ENCODE assay signal across 33 cellular contexts in the genomic region with DNA sequence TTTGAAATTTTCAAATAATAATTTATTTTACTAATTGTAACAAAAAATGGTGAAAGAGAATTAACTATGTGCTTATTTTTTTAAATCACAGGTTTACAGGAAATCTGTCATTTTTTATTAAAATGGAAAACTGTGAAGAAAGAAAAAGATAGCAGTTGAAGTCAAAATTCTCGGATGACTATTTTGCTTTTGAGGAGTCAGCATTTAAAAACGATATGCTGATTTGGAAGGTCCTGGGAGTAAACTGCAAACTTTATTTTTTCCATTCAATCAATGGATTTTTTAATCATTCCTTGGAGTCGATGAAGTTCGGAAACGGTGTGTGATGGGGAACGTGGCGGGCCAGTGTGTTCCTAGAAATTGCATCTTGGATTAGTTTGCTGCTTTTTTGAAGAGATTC.
DNase-seq lines count a peak whose midpoint lies in the region; ATAC-seq, FAIRE-seq and TF ChIP-seq lines count a peak whose summit lies in the region.
"Had no signal": no experiment of that assay in that cellular context is flagged by ENCODE, and none has a peak within 500 bp of the region (broad histone marks: within the 10 kb centered on the region; RNA-seq: fewer than 3 reads in every experiment).

No MANE protein-coding gene starts in this region.

- no peak for TF ChIP-seq POLR2A in HepG2 (IDR thresholded peaks at IDR 0.05; ENCODE audit: insufficient read depth in 1 of 2, low read depth in 2 of 2, low read length in 2 of 2)
- TF ChIP-seq POLR2A in right lobe of liver (IDR thresholded peaks at IDR 0.05), result no peak
- TF ChIP-seq POLR2A in IMR-90 (IDR thresholded peaks at IDR 0.05; ENCODE audit: low read depth, low read length), result no peak
- no peak for TF ChIP-seq POLR2A in K562 (conservative IDR thresholded peaks at IDR 0.05)
- no peak for TF ChIP-seq POLR2A in H1 (IDR thresholded peaks at IDR 0.05; ENCODE audit: control extremely low read depth in 1 of 2, low read depth in 2 of 2, low read length in 2 of 2)

- H4K5ac ChIP-seq in IMR-90 (ENCODE audit: low read depth, low read length) (no peak overlapping the region), H1 (ENCODE audit: insufficient read length, low read depth, low read length) (no peak overlapping the region)

- H3K36me3 Mint-ChIP-seq in activated T-cell treated with anti-CD3 and anti-CD28 coated beads, Interleukin-2, amount 50 U/mL, for 72 hours (ENCODE audit: insufficient read depth in 2 of 2), result no peaks in the 10 kb centered on the region
- H3K36me3 Mint-ChIP-seq: CD14-positive monocyte; CD4-positive, alpha-beta memory T cell; CD4-positive, CD25-positive, alpha-beta regulatory T cell; CD8-positive, alpha-beta memory T cell; CD8-positive, alpha-beta T cell had no signal

- no peaks in the 10 kb centered on the region for H4K20me1 ChIP-seq in HepG2 (ENCODE audit: insufficient read depth, low read length)
- H4K20me1 ChIP-seq in IMR-90 (ENCODE audit: insufficient read depth, low read length), result no peaks in the 10 kb centered on the region
- H4K20me1 ChIP-seq in K562 (replicated peaks; ENCODE audit: control insufficient read depth, insufficient read depth, low read length), result no peaks in the 10 kb centered on the region
- no peaks in the 10 kb centered on the region for H4K20me1 ChIP-seq in H1 (replicated peaks in 1 of 2; ENCODE audit: control insufficient read depth in 1 of 2, insufficient read depth in 2 of 2, low read length in 2 of 2)
- H4K20me1 ChIP-seq: BLaER1; BLaER1 treated with 17β-estradiol and CSF1 and Interleukin-3, amounts not matched to agents 10 nM and 100 nM had no signal

- no peaks in the 10 kb centered on the region for H3K23me2 ChIP-seq in H1 (ENCODE audit: low read depth, low read length)

- no peak for TF ChIP-seq RAD21 in HepG2 (CRISPR knock-in tag; IDR thresholded peaks at IDR 0.05)
- TF ChIP-seq RAD21 in IMR-90 (IDR thresholded peaks at IDR 0.05; ENCODE audit: low read length), result no peak
- TF ChIP-seq RAD21 in K562 (CRISPR knock-in tag; conservative IDR thresholded peaks at IDR 0.05 in 1 of 2, IDR thresholded peaks at IDR 0.05 in 1 of 2), result no peak
- TF ChIP-seq RAD21 in H1 (IDR thresholded peaks at IDR 0.05 in 1 of 2, conservative IDR thresholded peaks at IDR 0.05 in 1 of 2; ENCODE audit: low read depth in 2 of 2, low read length in 2 of 2), result no peak

- H3K56ac ChIP-seq in IMR-90 (ENCODE audit: extremely low read depth, insufficient read depth, low read length), result no peak overlapping the region
- H3K56ac ChIP-seq in H1 (replicated peaks; ENCODE audit: insufficient read length, low read depth, low read length), result no peak overlapping the region

- H2AFZ ChIP-seq in HepG2 (ENCODE audit: low read length), result no peak overlapping the region
- no peak overlapping the region for H2AFZ ChIP-seq in IMR-90 (replicated peaks; ENCODE audit: low read length, poor library complexity)
- no peak overlapping the region for H2AFZ ChIP-seq in K562 (ENCODE audit: low read depth, low read length)
- H2AFZ ChIP-seq in H1 (ENCODE audit: low read length), result 0 out of 2 replicates have a peak overlapping the region, but pooled peaks have one; percentile 36

- dilution Hi-C loops in IMR-90 (cut with HindIII; ENCODE audit: low sequenced_read_pairs, unreplicated experiment), result no loop called here

- H3K27me3 Mint-ChIP-seq in activated T-cell treated with anti-CD3 and anti-CD28 coated beads, Interleukin-2, amount 50 U/mL, for 72 hours (ENCODE audit: low read depth), result no peaks in the 10 kb centered on the region
- H3K27me3 Mint-ChIP-seq: B cell; CD4-positive, alpha-beta memory T cell; CD4-positive, alpha-beta T cell; CD8-positive, alpha-beta memory T cell had no signal

- H3K4me2 ChIP-seq in HepG2 (ENCODE audit: low read depth, low read length) (no peak overlapping the region), IMR-90 (ENCODE audit: low read depth, low read length) (no peak overlapping the region), K562 (ENCODE audit: insufficient read depth, low read length) (no peak overlapping the region), H1 (ENCODE audit: insufficient read depth in 1 of 2, low read depth in 2 of 2, low read length in 2 of 2) (no peak overlapping the region)
- H3K4me2 ChIP-seq: A549; BLaER1; BLaER1 treated with 17β-estradiol and CSF1 and Interleukin-3, amounts not matched to agents 10 nM and 100 nM had no signal

- no peak for FAIRE-seq in HepG2 (lab: Jason Lieb, UNC)
- FAIRE-seq in K562 (lab: Jason Lieb, UNC), result no peak
- FAIRE-seq in H1 (lab: Jason Lieb, UNC), result no peak
- FAIRE-seq: A204.1, A549 had no signal

- H2BK120ac ChIP-seq in IMR-90 (ENCODE audit: low read depth, low read length) (no peak overlapping the region), H1 (replicated peaks; ENCODE audit: low read depth, low read length) (no peak overlapping the region)

- in situ Hi-C loops in HepG2 (cut with HindIII; ENCODE audit: extremely low pct_ligation_motif_present, low pct_unique_long_range_greater_than_20kb), result no loop called here
- in situ Hi-C loops in IMR-90 (cut with MboI; ENCODE audit: low sequenced_read_pairs), result no loop called here
- in situ Hi-C loops in K562 (cut with MboI), result no loop called here

- H3K4ac ChIP-seq in IMR-90 (ENCODE audit: low read depth, low read length) (no peak overlapping the region), H1 (replicated peaks; ENCODE audit: insufficient read length, low read depth, low read length) (no peak overlapping the region)

- no peak overlapping the region for H2BK15ac ChIP-seq in IMR-90 (ENCODE audit: low read depth, low read length)
- H2BK15ac ChIP-seq in H1 (ENCODE audit: low read length), result no peak overlapping the region

- H4K91ac ChIP-seq in IMR-90 (ENCODE audit: insufficient read depth, low read depth, low read length) (no peak overlapping the region), H1 (replicated peaks; ENCODE audit: insufficient read length, low read length) (no peak overlapping the region)

- no peaks in the 10 kb centered on the region for H3K36me3 ChIP-seq in HepG2 (replicated peaks in 1 of 2; ENCODE audit: control insufficient read depth in 1 of 2, insufficient read depth in 2 of 2, low read length in 2 of 2)
- H3K36me3 ChIP-seq in right lobe of liver, result no peaks in the 10 kb centered on the region
- no peaks in the 10 kb centered on the region for H3K36me3 ChIP-seq in IMR-90 (ENCODE audit: control insufficient read depth, insufficient read depth, low read length)
- H3K36me3 ChIP-seq in K562 (ENCODE audit: control insufficient read depth, insufficient read depth, low read length), result no peaks in the 10 kb centered on the region
- H3K36me3 ChIP-seq in H1 (ENCODE audit: control insufficient read depth in 2 of 4, insufficient read depth in 4 of 4, low read length in 3 of 4), result no peaks in the 10 kb centered on the region
- H3K36me3 ChIP-seq: BE2C; BLaER1; BLaER1 treated with 17β-estradiol and CSF1 and Interleukin-3, amounts not matched to agents 10 nM and 100 nM had no signal

- no peak overlapping the region for H3K4me3 Mint-ChIP-seq in activated T-cell treated with anti-CD3 and anti-CD28 coated beads, Interleukin-2, amount 50 U/mL, for 72 hours
- H3K4me3 Mint-ChIP-seq: B cell; CD14-positive monocyte; CD4-positive, alpha-beta memory T cell; CD4-positive, alpha-beta T cell; CD4-positive, CD25-positive, alpha-beta regulatory T cell; CD8-positive, alpha-beta memory T cell; CD8-positive, alpha-beta T cell had no signal

- H3K4me1 Mint-ChIP-seq in activated T-cell treated with anti-CD3 and anti-CD28 coated beads, Interleukin-2, amount 50 U/mL, for 72 hours (ENCODE audit: low read depth), result no peaks in the 10 kb centered on the region
- H3K4me1 Mint-ChIP-seq: B cell; CD14-positive monocyte; CD4-positive, alpha-beta memory T cell; CD4-positive, CD25-positive, alpha-beta regulatory T cell; CD8-positive, alpha-beta memory T cell had no signal

- H3K23ac ChIP-seq in IMR-90 (ENCODE audit: low read depth, low read length) (no peak overlapping the region), H1 (ENCODE audit: insufficient read length) (no peak overlapping the region)

- H3K4me3 ChIP-seq in HepG2 (replicated peaks in 1 of 3; ENCODE audit: insufficient read depth in 1 of 3, low read depth in 2 of 3, low read length in 3 of 3), result no peak overlapping the region
- H3K4me3 ChIP-seq in right lobe of liver, result no peak overlapping the region
- H3K4me3 ChIP-seq in IMR-90 (ENCODE audit: insufficient read depth, low read depth, low read length), result no peak overlapping the region
- no peak overlapping the region for H3K4me3 ChIP-seq in K562
- H3K4me3 ChIP-seq in H1 (ENCODE audit: extremely low read depth in 1 of 4, insufficient read depth in 2 of 4, low read depth in 3 of 4, low read length in 4 of 4), result no peak overlapping the region
- H3K4me3 ChIP-seq: A549; BLaER1; BLaER1 treated with 17β-estradiol and CSF1 and Interleukin-3, amounts not matched to agents 10 nM and 100 nM had no signal

- H3K18ac ChIP-seq in IMR-90 (ENCODE audit: low read depth, low read length) (no peak overlapping the region), H1 (ENCODE audit: extremely low read depth, low read length) (no peak overlapping the region)

- POLR2A ChIA-PET in HepG2 (lab: Yijun Ruan, JAX), result no interaction called here
- POLR2A ChIA-PET in IMR-90 (lab: Charles Lee; ENCODE audit: unreplicated experiment), result no interaction called here
- POLR2A ChIA-PET in K562 (lab: Yijun Ruan, JAX), result no interaction called here
- POLR2A ChIA-PET in H1 (lab: Charles Lee; ENCODE audit: partially characterized antibody), result interaction anchor here (1.1 kb wide), 1 partner anchor 432 kb away, joined by 3 read pairs; no protein-coding TSS in a partner anchor

- no peak overlapping the region for H3K27ac Mint-ChIP-seq in activated T-cell treated with anti-CD3 and anti-CD28 coated beads, Interleukin-2, amount 50 U/mL, for 72 hours
- H3K27ac Mint-ChIP-seq: B cell; CD14-positive monocyte; CD4-positive, alpha-beta memory T cell; CD4-positive, alpha-beta T cell; CD4-positive, CD25-positive, alpha-beta regulatory T cell; CD8-positive, alpha-beta memory T cell; CD8-positive, alpha-beta T cell had no signal

- H2AK5ac ChIP-seq in IMR-90 (ENCODE audit: low read depth, low read length) (no peak overlapping the region), H1 (ENCODE audit: low read depth, low read length) (no peak overlapping the region)

- no peak for DNase-seq in HepG2 (ENCODE audit: low spot score)
- no peak for DNase-seq in right lobe of liver
- no peak for DNase-seq in IMR-90
- DNase-seq in K562 (ENCODE audit: extremely low read depth in 1 of 4, low spot score in 3 of 4), result no peak
- no peak for DNase-seq in H1 (ENCODE audit: low read depth in 1 of 2, low spot score in 2 of 2)
- no peak for DNase-seq in kidney glomerular epithelial cell (lab: John Stamatoyannopoulos, UW)
- no peak for DNase-seq in activated T-cell treated with anti-CD3 and anti-CD28 coated beads, Interleukin-2, amount 50 U/mL, for 72 hours
- DNase-seq in NCI-H524 (lab: John Stamatoyannopoulos, UW), result no peak
- DNase-seq: 8988T; ACHN; AML-193; BE2C; C1 segment of cervical spinal cord; Caco-2; Calu3; CD4-positive, alpha-beta memory T cell; CD4-positive, alpha-beta T cell; CD4-positive, CD25-positive, alpha-beta regulatory T cell; CD8-positive, alpha-beta memory T cell; CD8-positive, alpha-beta T cell; COR-L47; DMS 273 treated with DMSO at 0.1 percent for 48 hours; DMS153; DND-41; EL had no signal

- H2BK20ac ChIP-seq in IMR-90 (ENCODE audit: low read depth, low read length), result no peak overlapping the region
- H2BK20ac ChIP-seq in H1 (ENCODE audit: low read length), result no peak overlapping the region

- no peak overlapping the region for H2BK12ac ChIP-seq in H1 (ENCODE audit: low read depth, low read length)

- BruUV-seq in HepG2 (replicated peaks; lab: Mats Ljungman, UMichigan) (no TSS peak), IMR-90 (replicated peaks; lab: Mats Ljungman, UMichigan) (no TSS peak), K562 (replicated peaks; lab: Mats Ljungman, UMichigan) (no TSS peak)

- ATAC-seq in HepG2 (no peak), right lobe of liver (no peak), IMR-90 (ENCODE audit: low read depth) (no peak), K562 (no peak)
- no peak for ATAC-seq in activated T-cell treated with anti-CD3 and anti-CD28 coated beads, Interleukin-2, amount 50 U/mL, for 72 hours (replicated peaks in 1 of 2)
- ATAC-seq: A549; CD8-positive, alpha-beta T cell had no signal

- H3K4me1 ChIP-seq in HepG2 (ENCODE audit: insufficient read depth, low read length), result no peaks in the 10 kb centered on the region
- H3K4me1 ChIP-seq in right lobe of liver, result no peaks in the 10 kb centered on the region
- no peaks in the 10 kb centered on the region for H3K4me1 ChIP-seq in IMR-90 (ENCODE audit: control insufficient read depth, insufficient read depth, low read length)
- H3K4me1 ChIP-seq in K562 (replicated peaks in 1 of 2; ENCODE audit: control insufficient read depth in 2 of 2, insufficient read depth in 2 of 2, low read length in 2 of 2), result no peaks in the 10 kb centered on the region
- H3K4me1 ChIP-seq in H1 (replicated peaks in 1 of 4; ENCODE audit: control insufficient read depth in 3 of 4, insufficient read depth in 4 of 4, low read length in 3 of 4), result no peaks in the 10 kb centered on the region
- H3K4me1 ChIP-seq: A549; BE2C; BLaER1; BLaER1 treated with 17β-estradiol and CSF1 and Interleukin-3, amounts not matched to agents 10 nM and 100 nM; Caco-2 had no signal

- TF ChIP-seq EP300 in HepG2 (IDR thresholded peaks at IDR 0.05; ENCODE audit: low read depth in 2 of 2, low read length in 2 of 2), result no peak
- TF ChIP-seq EP300 in HepG2 (CRISPR knock-in tag; IDR thresholded peaks at IDR 0.05; ENCODE audit: borderline replicate concordance), result no peak
- no peak for TF ChIP-seq EP300 in K562 (IDR thresholded peaks at IDR 0.05; ENCODE audit: low read length)
- TF ChIP-seq EP300 in H1 (IDR thresholded peaks at IDR 0.05; ENCODE audit: borderline replicate concordance in 1 of 2, low read depth in 2 of 2, low read length in 2 of 2), result no peak

- H4K8ac ChIP-seq in IMR-90 (ENCODE audit: low read depth in 2 of 2, low read length in 2 of 2), result no peak overlapping the region
- no peak overlapping the region for H4K8ac ChIP-seq in H1 (ENCODE audit: extremely low read depth, insufficient read depth, low read length)

- H3K9me3 ChIP-seq in HepG2 (ENCODE audit: low read length), result no peaks in the 10 kb centered on the region
- H3K9me3 ChIP-seq in right lobe of liver, result no peaks in the 10 kb centered on the region
- H3K9me3 ChIP-seq in IMR-90 (ENCODE audit: control insufficient read depth, insufficient read depth, low read length), result no peaks in the 10 kb centered on the region
- H3K9me3 ChIP-seq in K562 (replicated peaks; ENCODE audit: control insufficient read depth, insufficient read depth, low read depth, low read length), result no peaks in the 10 kb centered on the region
- no peaks in the 10 kb centered on the region for H3K9me3 ChIP-seq in H1 (ENCODE audit: insufficient read depth in 2 of 2, low read depth in 1 of 2, low read length in 1 of 2)
- H3K9me3 ChIP-seq: A549; BE2C; BLaER1; BLaER1 treated with 17β-estradiol and CSF1 and Interleukin-3, amounts not matched to agents 10 nM and 100 nM; Caco-2 had no signal

- no peaks in the 10 kb centered on the region for H3K79me1 ChIP-seq in IMR-90 (ENCODE audit: low read depth in 1 of 2, low read length in 2 of 2)
- no peaks in the 10 kb centered on the region for H3K79me1 ChIP-seq in H1 (ENCODE audit: low read depth, low read length)

- WGBS in HepG2 (ENCODE audit: low lambda C conversion rate), result 1% methylated on average over 7 of the region's 7 CpGs
- WGBS in right lobe of liver (ENCODE audit: insufficient coverage, low coverage, low lambda C conversion rate, missing lambda C conversion rate), result 65% methylated on average over 7 of the region's 7 CpGs
- WGBS in IMR-90 (ENCODE audit: extremely low coverage in 2 of 2, insufficient read length in 1 of 2), 2 experiments, result no CpG with 5 or more reads among the region's 7 CpGs
- WGBS in K562 (ENCODE audit: insufficient coverage, low coverage, missing lambda C conversion rate), result 1% methylated on average over 7 of the region's 7 CpGs
- WGBS in H1 (ENCODE audit: extremely low coverage in 1 of 2, insufficient coverage in 1 of 2, insufficient read length in 1 of 2, insufficient replicate concordance in 2 of 2, low coverage in 1 of 2, low lambda C conversion rate in 2 of 2, missing lambda C conversion rate in 1 of 2), 2 experiments, result 91% methylated on average over 7 of the region's 7 CpGs; no CpG with 5 or more reads in 1 of the 2 experiments

- CTCF ChIA-PET in HepG2 (lab: Yijun Ruan, JAX; ENCODE audit: low intra/inter-chr PET ratio, low total read pairs), result no interaction called here
- CTCF ChIA-PET in IMR-90 (lab: Yijun Ruan, JAX), result no interaction called here
- CTCF ChIA-PET in K562 (lab: Yijun Ruan, JAX; ENCODE audit: low intra/inter-chr PET ratio), result no interaction called here
- CTCF ChIA-PET in H1 (lab: Charles Lee; ENCODE audit: partially characterized antibody), result no interaction called here

- H2AK9ac ChIP-seq in IMR-90 (replicated peaks; ENCODE audit: low read depth, low read length, poor library complexity), result no peak overlapping the region

- no peak overlapping the region for H2BK5ac ChIP-seq in IMR-90 (ENCODE audit: low read depth, low read length, poor library complexity, severe bottlenecking)
- H2BK5ac ChIP-seq in H1 (ENCODE audit: low read depth, low read length), result no peak overlapping the region

- H3K79me2 ChIP-seq in HepG2 (ENCODE audit: insufficient read depth, low read length), result no peaks in the 10 kb centered on the region
- no peaks in the 10 kb centered on the region for H3K79me2 ChIP-seq in K562 (ENCODE audit: control insufficient read depth, insufficient read depth, low read length)
- H3K79me2 ChIP-seq in H1 (ENCODE audit: control insufficient read depth in 1 of 2, insufficient read depth in 2 of 2, low read length in 2 of 2), result no peaks in the 10 kb centered on the region

- no peak overlapping the region for H3K14ac ChIP-seq in IMR-90 (replicated peaks; ENCODE audit: low read depth, low read length)
- H3K14ac ChIP-seq in H1 (ENCODE audit: insufficient read length), result no peak overlapping the region

- H3K27ac ChIP-seq in HepG2 (ENCODE audit: extremely low read length, insufficient read depth, low read length) (no peak overlapping the region), right lobe of liver (no peak overlapping the region), IMR-90 (ENCODE audit: insufficient read depth, low read length) (no peak overlapping the region), K562 (ENCODE audit: extremely low read depth, low read depth, low read length) (no peak overlapping the region), H1 (ENCODE audit: low read depth, low read length) (no peak overlapping the region)
- H3K27ac ChIP-seq: 22Rv1; A549; BLaER1; BLaER1 treated with 17β-estradiol and CSF1 and Interleukin-3, amounts not matched to agents 10 nM and 100 nM; C4-2B had no signal

- TF ChIP-seq CTCF in HepG2 (CRISPR knock-in tag; IDR thresholded peaks at IDR 0.05), result no peak
- TF ChIP-seq CTCF in right lobe of liver (IDR thresholded peaks at IDR 0.05), result no peak
- no peak for TF ChIP-seq CTCF in IMR-90 (conservative IDR thresholded peaks at IDR 0.05; ENCODE audit: low read depth, low read length)
- TF ChIP-seq CTCF in K562 (IDR thresholded peaks at IDR 0.05 in 2 of 3, conservative IDR thresholded peaks at IDR 0.05 in 1 of 3; ENCODE audit: insufficient read depth in 2 of 3, low read depth in 1 of 3, low read length in 3 of 3), result no peak
- TF ChIP-seq CTCF in H1 (IDR thresholded peaks at IDR 0.05; ENCODE audit: control extremely low read depth in 1 of 3, insufficient read depth in 1 of 3, low read depth in 1 of 3, low read length in 3 of 3), result no peak

- H3K27me3 ChIP-seq in HepG2 (ENCODE audit: control insufficient read depth in 1 of 2, insufficient read depth in 2 of 2, low read length in 2 of 2) (no peaks in the 10 kb centered on the region), right lobe of liver (no peaks in the 10 kb centered on the region), IMR-90 (ENCODE audit: control insufficient read depth, insufficient read depth, low read length) (no peaks in the 10 kb centered on the region), K562 (ENCODE audit: control insufficient read depth in 2 of 2, insufficient read depth in 2 of 2, low read length in 2 of 2) (no peaks in the 10 kb centered on the region), H1 (replicated peaks in 1 of 4; ENCODE audit: control insufficient read depth in 3 of 4, extremely low read depth in 1 of 4, insufficient read depth in 3 of 4, low read length in 3 of 4) (peaks cover 0 to 1% (median 0%) of the 10 kb centered on the region in 4 experiments; a peak in 1 of 7 replicates)
- H3K27me3 ChIP-seq: BE2C; BLaER1; BLaER1 treated with 17β-estradiol and CSF1 and Interleukin-3, amounts not matched to agents 10 nM and 100 nM had no signal

- H3K9me3 Mint-ChIP-seq in activated T-cell treated with anti-CD3 and anti-CD28 coated beads, Interleukin-2, amount 50 U/mL, for 72 hours, result peaks cover 3% of the 10 kb centered on the region in 2 donors
- H3K9me3 Mint-ChIP-seq: CD4-positive, alpha-beta T cell had no signal

- intact Hi-C loops in HepG2 (cut with micrococcal nuclease; ENCODE audit: unreplicated experiment), result no loop called here
- intact Hi-C loops in right lobe of liver (cut with DNase I), result no loop called here
- intact Hi-C loops in IMR-90 (cut with micrococcal nuclease), result no loop called here
- intact Hi-C loops in K562 (cut with micrococcal nuclease), result no loop called here

- no peak overlapping the region for H3K9ac ChIP-seq in HepG2 (ENCODE audit: insufficient read depth, low read depth, low read length)
- no peak overlapping the region for H3K9ac ChIP-seq in IMR-90 (ENCODE audit: low read depth, low read length)
- H3K9ac ChIP-seq in K562 (ENCODE audit: insufficient read depth in 1 of 2, low read depth in 2 of 2, low read length in 2 of 2), result no peak overlapping the region
- no peak overlapping the region for H3K9ac ChIP-seq in H1 (replicated peaks in 1 of 4; ENCODE audit: extremely low read depth in 1 of 4, low read depth in 3 of 4, low read length in 3 of 4)
- H3K9ac ChIP-seq: BLaER1; BLaER1 treated with 17β-estradiol and CSF1 and Interleukin-3, amounts not matched to agents 10 nM and 100 nM had no signal

- H3K9me1 ChIP-seq in IMR-90 (ENCODE audit: insufficient read depth, low read length), result no peaks in the 10 kb centered on the region
- H3K9me1 ChIP-seq in K562 (ENCODE audit: control insufficient read depth, insufficient read depth, low read length), result no peaks in the 10 kb centered on the region
